2 cellular contexts compared by ENCODE assay signal in the genomic region with DNA sequence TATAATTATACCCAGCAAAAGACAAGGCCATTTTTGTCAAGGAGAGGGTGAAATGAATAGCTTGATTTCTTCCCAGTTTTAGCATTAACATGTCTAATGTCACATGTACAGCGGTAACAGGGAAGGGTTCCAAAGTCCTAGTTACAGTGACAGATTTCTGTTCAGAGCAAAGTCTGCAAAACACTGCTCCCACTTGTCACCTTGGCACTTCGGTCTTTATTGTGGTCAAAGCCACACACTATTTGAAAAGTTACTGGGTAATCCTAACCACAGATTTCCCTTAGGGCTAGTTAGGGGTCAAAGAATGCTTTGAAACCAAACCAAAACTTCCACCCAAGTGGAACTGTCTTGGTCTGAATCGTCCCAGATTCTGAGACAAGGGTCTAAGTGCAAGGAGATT.
TF ChIP-seq lines count a peak whose summit lies in the region.

No MANE protein-coding gene starts in this region.

TF ChIP-seq in A549, 52 proteins besides CTCF, POLR2A, EP300 and RAD21:
- TF ChIP-seq PHF8 (IDR thresholded peaks at IDR 0.05; ENCODE audit: borderline replicate concordance, low read depth) (no peak), ESRRA (IDR thresholded peaks at IDR 0.05; ENCODE audit: borderline replicate concordance, low read length) (no peak), TP53 (CRISPR knock-in tag; IDR thresholded peaks at IDR 0.05) (no peak), CHD2 (IDR thresholded peaks at IDR 0.05; ENCODE audit: low read length, partially characterized antibody) (no peak), HOXA7 (CRISPR knock-in tag; IDR thresholded peaks at IDR 0.05) (no peak)
- TF ChIP-seq, protein P1, sequence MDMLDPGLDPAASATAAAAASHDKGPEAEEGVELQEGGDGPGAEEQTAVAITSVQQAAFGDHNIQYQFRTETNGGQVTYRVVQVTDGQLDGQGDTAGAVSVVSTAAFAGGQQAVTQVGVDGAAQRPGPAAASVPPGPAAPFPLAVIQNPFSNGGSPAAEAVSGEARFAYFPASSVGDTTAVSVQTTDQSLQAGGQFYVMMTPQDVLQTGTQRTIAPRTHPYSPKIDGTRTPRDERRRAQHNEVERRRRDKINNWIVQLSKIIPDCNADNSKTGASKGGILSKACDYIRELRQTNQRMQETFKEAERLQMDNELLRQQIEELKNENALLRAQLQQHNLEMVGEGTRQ (IDR thresholded peaks at IDR 0.05): no peak
- TF ChIP-seq, protein P2, sequence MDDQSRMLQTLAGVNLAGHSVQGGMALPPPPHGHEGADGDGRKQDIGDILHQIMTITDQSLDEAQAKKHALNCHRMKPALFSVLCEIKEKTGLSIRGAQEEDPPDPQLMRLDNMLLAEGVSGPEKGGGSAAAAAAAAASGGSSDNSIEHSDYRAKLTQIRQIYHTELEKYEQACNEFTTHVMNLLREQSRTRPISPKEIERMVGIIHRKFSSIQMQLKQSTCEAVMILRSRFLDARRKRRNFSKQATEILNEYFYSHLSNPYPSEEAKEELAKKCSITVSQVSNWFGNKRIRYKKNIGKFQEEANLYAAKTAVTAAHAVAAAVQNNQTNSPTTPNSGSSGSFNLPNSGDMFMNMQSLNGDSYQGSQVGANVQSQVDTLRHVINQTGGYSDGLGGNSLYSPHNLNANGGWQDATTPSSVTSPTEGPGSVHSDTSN (IDR thresholded peaks at IDR 0.05): no peak
- TF ChIP-seq, protein P3, sequence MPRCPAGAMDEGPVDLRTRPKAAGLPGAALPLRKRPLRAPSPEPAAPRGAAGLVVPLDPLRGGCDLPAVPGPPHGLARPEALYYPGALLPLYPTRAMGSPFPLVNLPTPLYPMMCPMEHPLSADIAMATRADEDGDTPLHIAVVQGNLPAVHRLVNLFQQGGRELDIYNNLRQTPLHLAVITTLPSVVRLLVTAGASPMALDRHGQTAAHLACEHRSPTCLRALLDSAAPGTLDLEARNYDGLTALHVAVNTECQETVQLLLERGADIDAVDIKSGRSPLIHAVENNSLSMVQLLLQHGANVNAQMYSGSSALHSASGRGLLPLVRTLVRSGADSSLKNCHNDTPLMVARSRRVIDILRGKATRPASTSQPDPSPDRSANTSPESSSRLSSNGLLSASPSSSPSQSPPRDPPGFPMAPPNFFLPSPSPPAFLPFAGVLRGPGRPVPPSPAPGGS (IDR thresholded peaks at IDR 0.05): no peak

TF ChIP-seq in HepG2, 621 proteins besides CTCF, POLR2A, EP300 and RAD21 (continues in another document):
- TF ChIP-seq ZKSCAN8 (CRISPR knock-in tag; IDR thresholded peaks at IDR 0.05; ENCODE audit: borderline replicate concordance): peak; percentile 65; the same call in 1 of the 2 replicates
- peak; percentile 41; the same call in 1 of the 2 replicates for TF ChIP-seq ZNF331 (CRISPR knock-in tag; IDR thresholded peaks at IDR 0.05)
- no peak for TF ChIP-seq AGO2 (optimal IDR thresholded peaks at IDR 0.05; ENCODE audit: low read depth, low read length)
- TF ChIP-seq PHF21A (CRISPR knock-in tag; IDR thresholded peaks at IDR 0.05): peak; percentile 57; the same call in 1 of the 2 replicates
- TF ChIP-seq, protein P4, sequence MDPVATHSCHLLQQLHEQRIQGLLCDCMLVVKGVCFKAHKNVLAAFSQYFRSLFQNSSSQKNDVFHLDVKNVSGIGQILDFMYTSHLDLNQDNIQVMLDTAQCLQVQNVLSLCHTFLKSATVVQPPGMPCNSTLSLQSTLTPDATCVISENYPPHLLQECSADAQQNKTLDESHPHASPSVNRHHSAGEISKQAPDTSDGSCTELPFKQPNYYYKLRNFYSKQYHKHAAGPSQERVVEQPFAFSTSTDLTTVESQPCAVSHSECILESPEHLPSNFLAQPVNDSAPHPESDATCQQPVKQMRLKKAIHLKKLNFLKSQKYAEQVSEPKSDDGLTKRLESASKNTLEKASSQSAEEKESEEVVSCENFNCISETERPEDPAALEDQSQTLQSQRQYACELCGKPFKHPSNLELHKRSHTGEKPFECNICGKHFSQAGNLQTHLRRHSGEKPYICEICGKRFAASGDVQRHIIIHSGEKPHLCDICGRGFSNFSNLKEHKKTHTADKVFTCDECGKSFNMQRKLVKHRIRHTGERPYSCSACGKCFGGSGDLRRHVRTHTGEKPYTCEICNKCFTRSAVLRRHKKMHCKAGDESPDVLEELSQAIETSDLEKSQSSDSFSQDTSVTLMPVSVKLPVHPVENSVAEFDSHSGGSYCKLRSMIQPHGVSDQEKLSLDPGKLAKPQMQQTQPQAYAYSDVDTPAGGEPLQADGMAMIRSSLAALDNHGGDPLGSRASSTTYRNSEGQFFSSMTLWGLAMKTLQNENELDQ (CRISPR knock-in tag; IDR thresholded peaks at IDR 0.05; ENCODE audit: borderline replicate concordance): no peak
- no peak for TF ChIP-seq MLLT10 (CRISPR knock-in tag; IDR thresholded peaks at IDR 0.05)
- TF ChIP-seq NPAS2 (CRISPR knock-in tag; IDR thresholded peaks at IDR 0.05; ENCODE audit: borderline replicate concordance): no peak
- peak; percentile 54; the same call in 1 of the 2 replicates for TF ChIP-seq FOXK1 (CRISPR knock-in tag; IDR thresholded peaks at IDR 0.05; ENCODE audit: borderline replicate concordance, low read depth)
- TF ChIP-seq, protein P5, sequence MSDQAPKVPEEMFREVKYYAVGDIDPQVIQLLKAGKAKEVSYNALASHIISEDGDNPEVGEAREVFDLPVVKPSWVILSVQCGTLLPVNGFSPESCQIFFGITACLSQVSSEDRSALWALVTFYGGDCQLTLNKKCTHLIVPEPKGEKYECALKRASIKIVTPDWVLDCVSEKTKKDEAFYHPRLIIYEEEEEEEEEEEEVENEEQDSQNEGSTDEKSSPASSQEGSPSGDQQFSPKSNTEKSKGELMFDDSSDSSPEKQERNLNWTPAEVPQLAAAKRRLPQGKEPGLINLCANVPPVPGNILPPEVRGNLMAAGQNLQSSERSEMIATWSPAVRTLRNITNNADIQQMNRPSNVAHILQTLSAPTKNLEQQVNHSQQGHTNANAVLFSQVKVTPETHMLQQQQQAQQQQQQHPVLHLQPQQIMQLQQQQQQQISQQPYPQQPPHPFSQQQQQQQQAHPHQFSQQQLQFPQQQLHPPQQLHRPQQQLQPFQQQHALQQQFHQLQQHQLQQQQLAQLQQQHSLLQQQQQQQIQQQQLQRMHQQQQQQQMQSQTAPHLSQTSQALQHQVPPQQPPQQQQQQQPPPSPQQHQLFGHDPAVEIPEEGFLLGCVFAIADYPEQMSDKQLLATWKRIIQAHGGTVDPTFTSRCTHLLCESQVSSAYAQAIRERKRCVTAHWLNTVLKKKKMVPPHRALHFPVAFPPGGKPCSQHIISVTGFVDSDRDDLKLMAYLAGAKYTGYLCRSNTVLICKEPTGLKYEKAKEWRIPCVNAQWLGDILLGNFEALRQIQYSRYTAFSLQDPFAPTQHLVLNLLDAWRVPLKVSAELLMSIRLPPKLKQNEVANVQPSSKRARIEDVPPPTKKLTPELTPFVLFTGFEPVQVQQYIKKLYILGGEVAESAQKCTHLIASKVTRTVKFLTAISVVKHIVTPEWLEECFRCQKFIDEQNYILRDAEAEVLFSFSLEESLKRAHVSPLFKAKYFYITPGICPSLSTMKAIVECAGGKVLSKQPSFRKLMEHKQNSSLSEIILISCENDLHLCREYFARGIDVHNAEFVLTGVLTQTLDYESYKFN (CRISPR knock-in tag; conservative IDR thresholded peaks at IDR 0.05): peak; percentile 90
- TF ChIP-seq CREM (IDR thresholded peaks at IDR 0.05): peak; percentile 55; the same call in 1 of the 2 replicates
- no peak for TF ChIP-seq CREM (CRISPR knock-in tag; IDR thresholded peaks at IDR 0.05)
- peak; percentile 74 for TF ChIP-seq HDAC2 (CRISPR knock-in tag; IDR thresholded peaks at IDR 0.05)
- 0 out of 2 replicates have a peak, but pooled peaks have one; percentile 56 for TF ChIP-seq NCOA2 (CRISPR knock-in tag; IDR thresholded peaks at IDR 0.05)
- TF ChIP-seq FOXP1 (IDR thresholded peaks at IDR 0.05): no peak
- peak; percentile 69 for TF ChIP-seq FOXP1 (CRISPR knock-in tag; IDR thresholded peaks at IDR 0.05)
- TF ChIP-seq SOX6 (IDR thresholded peaks at IDR 0.05): no peak
- TF ChIP-seq SOX6 (CRISPR knock-in tag; IDR thresholded peaks at IDR 0.05): peak; percentile 75
- TF ChIP-seq BCL6 (CRISPR knock-in tag; IDR thresholded peaks at IDR 0.05): peak; percentile 57
- peak; percentile 59; the same call in 1 of the 2 replicates for TF ChIP-seq MIER2 (CRISPR knock-in tag; IDR thresholded peaks at IDR 0.05)
- TF ChIP-seq ZSCAN29 (CRISPR knock-in tag; conservative IDR thresholded peaks at IDR 0.05): 0 out of 2 replicates have a peak, but pooled peaks have one; percentile 22
- peak; percentile 83 for TF ChIP-seq NR2F6 (IDR thresholded peaks at IDR 0.05)
- peak; percentile 76 for TF ChIP-seq NR2F6 (CRISPR knock-in tag; IDR thresholded peaks at IDR 0.05)
- no peak for TF ChIP-seq HOXA3 (CRISPR knock-in tag; IDR thresholded peaks at IDR 0.05)
- no peak for TF ChIP-seq CREB1 (IDR thresholded peaks at IDR 0.05)
- 0 out of 2 replicates have a peak, but pooled peaks have one; percentile 15 for TF ChIP-seq CREB1 (CRISPR knock-in tag; IDR thresholded peaks at IDR 0.05)
- peak; percentile 51; the same call in 1 of the 2 replicates for TF ChIP-seq ZNF556 (CRISPR knock-in tag; IDR thresholded peaks at IDR 0.05; ENCODE audit: borderline replicate concordance)
- no peak for TF ChIP-seq LCORL (IDR thresholded peaks at IDR 0.05)
- TF ChIP-seq LCORL (CRISPR knock-in tag; IDR thresholded peaks at IDR 0.05): peak; percentile 75
- TF ChIP-seq, protein P6, sequence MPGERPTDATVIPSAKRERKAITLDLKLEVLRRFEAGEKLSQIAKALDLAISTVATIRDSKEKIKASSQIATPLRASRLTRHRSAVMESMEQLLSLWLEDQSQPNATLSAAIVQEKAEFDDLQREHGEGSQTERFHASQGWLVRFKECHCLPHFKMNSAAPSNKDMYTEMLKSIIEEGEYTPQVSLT (CRISPR knock-in tag; IDR thresholded peaks at IDR 0.05; ENCODE audit: borderline replicate concordance, low read depth): no peak
- peak; percentile 45; the same call in 1 of the 2 replicates for TF ChIP-seq RXRB (CRISPR knock-in tag; IDR thresholded peaks at IDR 0.05; ENCODE audit: borderline replicate concordance)
- peak; percentile 95 for TF ChIP-seq TBX3 (IDR thresholded peaks at IDR 0.05; ENCODE audit: borderline replicate concordance)
- TF ChIP-seq SALL1 (CRISPR knock-in tag; IDR thresholded peaks at IDR 0.05): peak; percentile 56; the same call in 1 of the 2 replicates
- TF ChIP-seq HNF4G (IDR thresholded peaks at IDR 0.05; ENCODE audit: borderline replicate concordance, low read depth, low read length): peak; percentile 86
- TF ChIP-seq HNF4G (CRISPR knock-in tag; IDR thresholded peaks at IDR 0.05; ENCODE audit: borderline replicate concordance, low read depth): peak; percentile 88; the same call in 1 of the 2 replicates
- TF ChIP-seq ZNF292 (CRISPR knock-in tag; IDR thresholded peaks at IDR 0.05; ENCODE audit: borderline replicate concordance, low read depth): 0 out of 2 replicates have a peak, but pooled peaks have one; percentile 27
- peak; percentile 20; the same call in 1 of the 2 replicates for TF ChIP-seq YEATS2 (CRISPR knock-in tag; IDR thresholded peaks at IDR 0.05; ENCODE audit: borderline replicate concordance)
- peak; percentile 55; the same call in 1 of the 2 replicates for TF ChIP-seq ERF (CRISPR knock-in tag; IDR thresholded peaks at IDR 0.05)
- TF ChIP-seq ESRRA (CRISPR knock-in tag; IDR thresholded peaks at IDR 0.05; ENCODE audit: low read depth): peak; percentile 71; the same call in 1 of the 2 replicates
- TF ChIP-seq, protein P7, sequence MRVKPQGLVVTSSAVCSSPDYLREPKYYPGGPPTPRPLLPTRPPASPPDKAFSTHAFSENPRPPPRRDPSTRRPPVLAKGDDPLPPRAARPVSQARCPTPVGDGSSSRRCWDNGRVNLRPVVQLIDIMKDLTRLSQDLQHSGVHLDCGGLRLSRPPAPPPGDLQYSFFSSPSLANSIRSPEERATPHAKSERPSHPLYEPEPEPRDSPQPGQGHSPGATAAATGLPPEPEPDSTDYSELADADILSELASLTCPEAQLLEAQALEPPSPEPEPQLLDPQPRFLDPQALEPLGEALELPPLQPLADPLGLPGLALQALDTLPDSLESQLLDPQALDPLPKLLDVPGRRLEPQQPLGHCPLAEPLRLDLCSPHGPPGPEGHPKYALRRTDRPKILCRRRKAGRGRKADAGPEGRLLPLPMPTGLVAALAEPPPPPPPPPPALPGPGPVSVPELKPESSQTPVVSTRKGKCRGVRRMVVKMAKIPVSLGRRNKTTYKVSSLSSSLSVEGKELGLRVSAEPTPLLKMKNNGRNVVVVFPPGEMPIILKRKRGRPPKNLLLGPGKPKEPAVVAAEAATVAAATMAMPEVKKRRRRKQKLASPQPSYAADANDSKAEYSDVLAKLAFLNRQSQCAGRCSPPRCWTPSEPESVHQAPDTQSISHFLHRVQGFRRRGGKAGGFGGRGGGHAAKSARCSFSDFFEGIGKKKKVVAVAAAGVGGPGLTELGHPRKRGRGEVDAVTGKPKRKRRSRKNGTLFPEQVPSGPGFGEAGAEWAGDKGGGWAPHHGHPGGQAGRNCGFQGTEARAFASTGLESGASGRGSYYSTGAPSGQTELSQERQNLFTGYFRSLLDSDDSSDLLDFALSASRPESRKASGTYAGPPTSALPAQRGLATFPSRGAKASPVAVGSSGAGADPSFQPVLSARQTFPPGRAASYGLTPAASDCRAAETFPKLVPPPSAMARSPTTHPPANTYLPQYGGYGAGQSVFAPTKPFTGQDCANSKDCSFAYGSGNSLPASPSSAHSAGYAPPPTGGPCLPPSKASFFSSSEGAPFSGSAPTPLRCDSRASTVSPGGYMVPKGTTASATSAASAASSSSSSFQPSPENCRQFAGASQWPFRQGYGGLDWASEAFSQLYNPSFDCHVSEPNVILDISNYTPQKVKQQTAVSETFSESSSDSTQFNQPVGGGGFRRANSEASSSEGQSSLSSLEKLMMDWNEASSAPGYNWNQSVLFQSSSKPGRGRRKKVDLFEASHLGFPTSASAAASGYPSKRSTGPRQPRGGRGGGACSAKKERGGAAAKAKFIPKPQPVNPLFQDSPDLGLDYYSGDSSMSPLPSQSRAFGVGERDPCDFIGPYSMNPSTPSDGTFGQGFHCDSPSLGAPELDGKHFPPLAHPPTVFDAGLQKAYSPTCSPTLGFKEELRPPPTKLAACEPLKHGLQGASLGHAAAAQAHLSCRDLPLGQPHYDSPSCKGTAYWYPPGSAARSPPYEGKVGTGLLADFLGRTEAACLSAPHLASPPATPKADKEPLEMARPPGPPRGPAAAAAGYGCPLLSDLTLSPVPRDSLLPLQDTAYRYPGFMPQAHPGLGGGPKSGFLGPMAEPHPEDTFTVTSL (CRISPR knock-in tag; IDR thresholded peaks at IDR 0.05; ENCODE audit: borderline replicate concordance): peak; percentile 73; the same call in 1 of the 2 replicates
- peak; percentile 97 for TF ChIP-seq CBFB (CRISPR knock-in tag; IDR thresholded peaks at IDR 0.05)
- peak; percentile 90 for TF ChIP-seq TCF7 (IDR thresholded peaks at IDR 0.05; ENCODE audit: low read depth)
- peak; percentile 96 for TF ChIP-seq HNF4A (CRISPR knock-in tag; IDR thresholded peaks at IDR 0.05)
